In the genomic region with DNA sequence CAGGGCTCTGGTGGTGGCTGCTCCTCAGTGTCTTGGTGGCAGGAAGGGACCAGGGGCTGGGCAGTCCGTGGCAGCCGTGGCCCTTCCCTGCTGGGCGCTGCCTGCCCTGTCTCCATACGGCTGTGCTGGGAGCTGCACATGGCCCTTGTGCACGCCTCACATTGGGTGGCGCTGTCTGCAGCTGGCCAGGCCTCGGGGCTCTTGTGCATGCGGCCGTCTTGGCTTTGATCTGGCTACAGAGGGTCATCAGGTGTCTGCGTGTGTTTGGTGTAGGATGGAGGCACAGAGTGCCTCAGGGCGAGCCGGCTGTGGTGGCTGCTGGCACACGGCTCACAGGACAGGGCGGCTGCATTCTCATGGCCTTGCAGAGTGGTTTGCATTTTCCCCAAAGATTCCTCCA, we compare ENCODE assay signal across 38 cellular contexts. TPM values are rescaled to one million over a fixed set of nuclear protein-coding genes. Genes with fewer than 3 reads are reported as not detected.
"Had no signal": no experiment of that assay in that cellular context is flagged by ENCODE, and none has a peak within 500 bp of the region (broad histone marks: within the 10 kb centered on the region; RNA-seq: fewer than 3 reads in every experiment).

No MANE protein-coding gene starts in this region.

- DNase-seq: activated CD4-positive, alpha-beta T cell treated with anti-CD3 and anti-CD28 coated beads for 4 hours; activated CD4-positive, alpha-beta T cell treated with anti-CD3 and anti-CD28 coated beads, Interleukin-2, amount 50 U/mL, for 48 hours; activated CD8-positive, alpha-beta memory T cell treated with anti-CD3 and anti-CD28 coated beads for 24 hours; activated CD8-positive, alpha-beta memory T cell treated with anti-CD3 and anti-CD28 coated beads, Interleukin-2, amount 50 U/mL, for 4 hours; activated gamma-delta T cell treated with Interleukin-2 at 50 U/mL for 16 hours; activated naive CD4-positive, alpha-beta T cell treated with anti-CD3 and anti-CD28 coated beads, Interleukin-2, amount 50 U/mL, for 16 hours; activated T-cell treated with anti-CD3 and anti-CD28 coated beads, Interleukin-2, amount 50 U/mL, for 1 hour; anterior cingulate cortex; body of pancreas; effector memory CD4-positive, alpha-beta T cell; foreskin fibroblast; heart right ventricle; left lung; mesendoderm; mucosa of descending colon; nucleus accumbens; pancreas; retina; stimulated activated CD4-positive, alpha-beta T cell treated with anti-CD3 and anti-CD28 coated beads, Interleukin-12 subunit alpha, Interleukin-12 subunit beta, amount 100 ng/mL, for 4 hours; stimulated activated CD4-positive, alpha-beta T cell treated with anti-CD3 and anti-CD28 coated beads, Interleukin-4, amount 100 ng/mL, for 1 hour; stimulated activated naive CD8-positive, alpha-beta T cell treated with anti-CD3 and anti-CD28 coated beads, Interleukin-15, amount 100 ng/mL, for 72 hours; substantia nigra; T-helper 1 cell; upper lobe of right lung had no signal

- H3K36me3 ChIP-seq: prostate gland had no signal

- H3K4me1 ChIP-seq: left lung, prostate gland, upper lobe of right lung had no signal

- H3K27me3 ChIP-seq: body of pancreas, dorsolateral prefrontal cortex, heart right ventricle, left lung, pancreas, upper lobe of right lung had no signal

- H3K4me3 Mint-ChIP-seq: activated T-helper 17 cell treated with anti-CD3 and anti-CD28 coated beads, Interleukin-2, amount 50 U/mL, for 72 hours; stimulated activated effector memory CD8-positive, alpha-beta T cell treated with anti-CD3 and anti-CD28 coated beads, Interleukin-12 subunit alpha, Interleukin-12 subunit beta, amount 100 ng/mL, for 72 hours; stimulated activated naive CD8-positive, alpha-beta T cell treated with anti-CD3 and anti-CD28 coated beads, Interleukin-15, amount 100 ng/mL, for 72 hours had no signal

- H3K27me3 Mint-ChIP-seq: activated T-helper 17 cell treated with anti-CD3 and anti-CD28 coated beads, Interleukin-2, amount 50 U/mL, for 72 hours; stimulated activated naive CD8-positive, alpha-beta T cell treated with anti-CD3 and anti-CD28 coated beads, Interleukin-15, amount 100 ng/mL, for 72 hours had no signal

- H3K4me3 ChIP-seq: body of pancreas, coronary artery, dorsolateral prefrontal cortex, heart right ventricle, left lung, lung, mucosa of descending colon, pancreas, prostate gland, skin epidermis, upper lobe of right lung had no signal

- ATAC-seq: activated T-helper 17 cell treated with anti-CD3 and anti-CD28 coated beads, Interleukin-2, amount 50 U/mL, for 72 hours; body of pancreas; esophagus mucosa; heart right ventricle; left lung; mucosa of descending colon; pancreas; sciatic nerve; stimulated activated effector memory CD8-positive, alpha-beta T cell treated with anti-CD3 and anti-CD28 coated beads, Interleukin-12 subunit alpha, Interleukin-12 subunit beta, amount 100 ng/mL, for 72 hours; stimulated activated naive CD8-positive, alpha-beta T cell treated with anti-CD3 and anti-CD28 coated beads, Interleukin-15, amount 100 ng/mL, for 72 hours; upper lobe of right lung had no signal

- H3K27ac ChIP-seq: coronary artery, heart right ventricle, left lung, pancreas, prostate gland, skin epidermis, upper lobe of right lung had no signal

- H3K27ac Mint-ChIP-seq: activated T-helper 17 cell treated with anti-CD3 and anti-CD28 coated beads, Interleukin-2, amount 50 U/mL, for 72 hours had no signal

- H3K9me3 ChIP-seq: body of pancreas, heart right ventricle, left lung, mucosa of descending colon, pancreas, prostate gland, upper lobe of right lung had no signal

- H3K9me3 Mint-ChIP-seq: activated T-helper 17 cell treated with anti-CD3 and anti-CD28 coated beads, Interleukin-2, amount 50 U/mL, for 72 hours; nephron; stimulated activated effector memory CD8-positive, alpha-beta T cell treated with anti-CD3 and anti-CD28 coated beads, Interleukin-12 subunit alpha, Interleukin-12 subunit beta, amount 100 ng/mL, for 72 hours; stimulated activated naive CD8-positive, alpha-beta T cell treated with anti-CD3 and anti-CD28 coated beads, Interleukin-15, amount 100 ng/mL, for 72 hours had no signal

- FAIRE-seq: endothelial cell of umbilical vein, pancreas had no signal

RNA-seq across cellular contexts. Expression of gene MUC6, which starts 34.8 kb away (rescaled TPM):
- total RNA-seq: activated T-helper 17 cell treated with anti-CD3 and anti-CD28 coated beads, Interleukin-2, amount 50 U/mL, for 72 hours; cardiac septum; dorsolateral prefrontal cortex; endothelial cell of umbilical vein; esophagus mucosa; heart right ventricle; kidney epithelial cell; left lung; mucosa of descending colon; myocyte; sciatic nerve; upper lobe of right lung had no signal
- polyA plus RNA-seq: endothelial cell of umbilical vein had no signal
